Comparison of ENCODE assay signal across 1 cellular context in genomic region chr3:133562376-133562775, GRCh38.
TF ChIP-seq lines count a peak whose summit lies in the region.

No MANE protein-coding gene starts in this region.

TF ChIP-seq in IMR-90, 13 proteins besides CTCF, POLR2A, EP300 and RAD21:
- no peak for TF ChIP-seq USF2 (IDR thresholded peaks at IDR 0.05; ENCODE audit: low read depth, low read length)
- TF ChIP-seq SMC3 (IDR thresholded peaks at IDR 0.05; ENCODE audit: low read depth, low read length), result no peak
- no peak for TF ChIP-seq BHLHE40 (IDR thresholded peaks at IDR 0.05; ENCODE audit: low read depth, low read length)
